In genomic region chr13:106117640-106118039, GRCh38 we compare ENCODE assay signal across 16 cellular contexts.
A peak's percentile ranks its signal among the peaks of the same experiment; 100 is the strongest.
DNase-seq lines count a peak whose midpoint lies in the region; ATAC-seq and TF ChIP-seq lines count a peak whose summit lies in the region.
"Had no signal": no experiment of that assay in that cellular context is flagged by ENCODE, and none has a peak within 500 bp of the region (broad histone marks: within the 10 kb centered on the region; RNA-seq: fewer than 3 reads in every experiment).

No MANE protein-coding gene starts in this region.

- H3K36me3 Mint-ChIP-seq in MCF 10A (ENCODE audit: insufficient read depth, unreplicated experiment): no peaks in the 10 kb centered on the region

- WGBS in IMR-90 (ENCODE audit: extremely low coverage in 2 of 2, insufficient read length in 1 of 2), 2 experiments: 100% methylated on average over 2 of the region's 4 CpGs; no CpG with 5 or more reads in 1 of the 2 experiments
- 74% methylated on average over 4 of the region's 4 CpGs for WGBS in mammary epithelial cell (ENCODE audit: low coverage, missing lambda C conversion rate)
- WGBS in trophoblast cell (ENCODE audit: extremely low coverage, insufficient coverage, insufficient read length): no CpG with 5 or more reads among the region's 4 CpGs

- H3K4me3 Mint-ChIP-seq in MCF 10A (ENCODE audit: unreplicated experiment): no peak overlapping the region
- H3K4me3 Mint-ChIP-seq: CD4-positive, alpha-beta T cell; H9 had no signal

- intact Hi-C loops in MCF 10A (cut with micrococcal nuclease) (no loop called here), breast epithelium (cut with DNase I; ENCODE audit: low total_unique reads) (no loop called here), IMR-90 (cut with micrococcal nuclease) (no loop called here), mammary epithelial cell (cut with micrococcal nuclease) (no loop called here), left ventricle myocardium inferior (cut with micrococcal nuclease) (no loop called here)

- no peak overlapping the region for H3K14ac ChIP-seq in IMR-90 (replicated peaks; ENCODE audit: low read depth, low read length)
- no peak overlapping the region for H3K14ac ChIP-seq in trophoblast cell (ENCODE audit: low read length)

- POLR2A ChIA-PET in MCF 10A (lab: Yijun Ruan, JAX) (interaction anchor here (0.6 to 1.2 kb wide), 3 partner anchors 15 to 405 kb away, joined by 3 read pairs; no protein-coding TSS in a partner anchor), IMR-90 (lab: Charles Lee; ENCODE audit: unreplicated experiment) (no interaction called here)

- H2BK120ac ChIP-seq in IMR-90 (ENCODE audit: low read depth, low read length): no peak overlapping the region; the same call in 1 of the 2 replicates
- H2BK120ac ChIP-seq in trophoblast cell (ENCODE audit: insufficient read depth, low read length, poor library complexity): no peak overlapping the region

- H4K91ac ChIP-seq in IMR-90 (ENCODE audit: insufficient read depth, low read depth, low read length) (no peak overlapping the region), trophoblast cell (ENCODE audit: low read depth, low read length) (no peak overlapping the region)

- H3K56ac ChIP-seq in IMR-90 (ENCODE audit: extremely low read depth, insufficient read depth, low read length): no peak overlapping the region

- no peak overlapping the region for H2AK9ac ChIP-seq in IMR-90 (replicated peaks; ENCODE audit: low read depth, low read length, poor library complexity)

- no peak overlapping the region for H2AK5ac ChIP-seq in IMR-90 (ENCODE audit: low read depth, low read length)
- no peak overlapping the region for H2AK5ac ChIP-seq in trophoblast cell (ENCODE audit: low read length)

- H3K27ac ChIP-seq in breast epithelium: no peak overlapping the region
- H3K27ac ChIP-seq in IMR-90 (ENCODE audit: insufficient read depth, low read length): no peak overlapping the region
- H3K27ac ChIP-seq in mammary epithelial cell (ENCODE audit: insufficient read depth, low read depth, low read length): no peak overlapping the region
- H3K27ac ChIP-seq in osteoblast (ENCODE audit: low read depth, low read length): no peak overlapping the region
- no peak overlapping the region for H3K27ac ChIP-seq in left ventricle myocardium inferior (replicated peaks)
- H3K27ac ChIP-seq in trophoblast cell (ENCODE audit: low read depth, low read length): no peak overlapping the region
- H3K27ac ChIP-seq: 22Rv1, A549, C4-2B had no signal

- TF ChIP-seq RAD21 in IMR-90 (IDR thresholded peaks at IDR 0.05; ENCODE audit: low read length): no peak

- H3K4me3 ChIP-seq in breast epithelium: no peak overlapping the region
- no peak overlapping the region for H3K4me3 ChIP-seq in IMR-90 (ENCODE audit: insufficient read depth, low read depth, low read length)
- H3K4me3 ChIP-seq in mammary epithelial cell (replicated peaks in 1 of 3; ENCODE audit: insufficient read depth in 1 of 3, low read depth in 2 of 3, low read length in 3 of 3): no peak overlapping the region
- H3K4me3 ChIP-seq in osteoblast (ENCODE audit: insufficient read depth, low read length): no peak overlapping the region
- H3K4me3 ChIP-seq in left ventricle myocardium inferior: no peak overlapping the region
- no peak overlapping the region for H3K4me3 ChIP-seq in trophoblast cell (ENCODE audit: low read depth, low read length)
- H3K4me3 ChIP-seq: A549 had no signal

- H3K9me3 Mint-ChIP-seq in MCF 10A (ENCODE audit: unreplicated experiment): no peaks in the 10 kb centered on the region
- H3K9me3 Mint-ChIP-seq: CD4-positive, alpha-beta T cell had no signal

- H4K20me1 ChIP-seq in IMR-90 (ENCODE audit: insufficient read depth, low read length) (no peaks in the 10 kb centered on the region), mammary epithelial cell (ENCODE audit: insufficient read depth, low read length) (no peaks in the 10 kb centered on the region), osteoblast (ENCODE audit: insufficient read depth, low read length) (no peaks in the 10 kb centered on the region)

- no peak overlapping the region for H2BK15ac ChIP-seq in IMR-90 (ENCODE audit: low read depth, low read length)

- no peak overlapping the region for H2BK12ac ChIP-seq in trophoblast cell (ENCODE audit: low read length)

- no peak overlapping the region for H4K12ac ChIP-seq in trophoblast cell (ENCODE audit: low read depth, low read length)

- H3K4ac ChIP-seq in IMR-90 (ENCODE audit: low read depth, low read length): no peak overlapping the region
- H3K4ac ChIP-seq in trophoblast cell (ENCODE audit: low read depth, low read length): no peak overlapping the region

- no peaks in the 10 kb centered on the region for H3K4me1 ChIP-seq in breast epithelium
- peaks cover 4% of the 10 kb centered on the region for H3K4me1 ChIP-seq in IMR-90 (ENCODE audit: control insufficient read depth, insufficient read depth, low read length)
- H3K4me1 ChIP-seq in mammary epithelial cell (ENCODE audit: insufficient read depth, low read length): peaks cover 38% of the 10 kb centered on the region
- peaks cover 38% of the 10 kb centered on the region for H3K4me1 ChIP-seq in osteoblast (ENCODE audit: insufficient read depth, low read length)
- no peaks in the 10 kb centered on the region for H3K4me1 ChIP-seq in left ventricle myocardium inferior
- H3K4me1 ChIP-seq in trophoblast cell (ENCODE audit: control insufficient read depth in 1 of 2, insufficient read depth in 2 of 2, low read length in 2 of 2): peaks cover 0 to 2% of the 10 kb centered on the region in 2 experiments
- H3K4me1 ChIP-seq: A549 had no signal

- ATAC-seq in IMR-90 (ENCODE audit: low read depth) (no peak), left lobe of liver (no peak)
- ATAC-seq: A549 had no signal

- no peaks in the 10 kb centered on the region for H3K9me1 ChIP-seq in IMR-90 (ENCODE audit: insufficient read depth, low read length)

- H3K27me3 Mint-ChIP-seq in MCF 10A (ENCODE audit: insufficient read depth, unreplicated experiment): no peaks in the 10 kb centered on the region
- H3K27me3 Mint-ChIP-seq: CD4-positive, alpha-beta T cell had no signal

- H2AFZ ChIP-seq in IMR-90 (replicated peaks; ENCODE audit: low read length, poor library complexity): no peak overlapping the region
- no peak overlapping the region for H2AFZ ChIP-seq in mammary epithelial cell (ENCODE audit: low read depth, low read length)
- no peak overlapping the region for H2AFZ ChIP-seq in osteoblast (ENCODE audit: low read length)
- no peak overlapping the region for H2AFZ ChIP-seq in trophoblast cell (ENCODE audit: insufficient read depth, low read length, poor library complexity)

- H3K4me1 Mint-ChIP-seq in MCF 10A (ENCODE audit: insufficient read depth, unreplicated experiment): peaks cover 23% of the 10 kb centered on the region

- H3K9me3 ChIP-seq in breast epithelium (no peaks in the 10 kb centered on the region), IMR-90 (ENCODE audit: control insufficient read depth, insufficient read depth, low read length) (no peaks in the 10 kb centered on the region), mammary epithelial cell (replicated peaks; ENCODE audit: insufficient read depth, low read length) (no peaks in the 10 kb centered on the region), osteoblast (ENCODE audit: low read depth, low read length) (no peaks in the 10 kb centered on the region), left ventricle myocardium inferior (replicated peaks) (no peaks in the 10 kb centered on the region), trophoblast cell (ENCODE audit: insufficient read depth, low read depth, low read length) (no peaks in the 10 kb centered on the region)
- H3K9me3 ChIP-seq: A549, Caco-2 had no signal

- H2BK5ac ChIP-seq in IMR-90 (ENCODE audit: low read depth, low read length, poor library complexity, severe bottlenecking): peak overlapping the region; percentile 24
- H2BK5ac ChIP-seq in trophoblast cell (ENCODE audit: low read depth, low read length, poor library complexity): no peak overlapping the region

- no TSS peak for BruUV-seq in MCF 10A (replicated peaks; lab: Mats Ljungman, UMichigan)
- no TSS peak for BruUV-seq in IMR-90 (replicated peaks; lab: Mats Ljungman, UMichigan)
- BruUV-seq in mammary epithelial cell (replicated peaks; lab: Mats Ljungman, UMichigan): no TSS peak

- H3K23ac ChIP-seq in IMR-90 (ENCODE audit: low read depth, low read length) (no peak overlapping the region), trophoblast cell (ENCODE audit: low read length) (no peak overlapping the region)

- dilution Hi-C loops in IMR-90 (cut with HindIII; ENCODE audit: low sequenced_read_pairs, unreplicated experiment): no loop called here
- dilution Hi-C loops in mammary epithelial cell (cut with HindIII; ENCODE audit: low sequenced_read_pairs): no loop called here

- H3K18ac ChIP-seq in IMR-90 (ENCODE audit: low read depth, low read length) (peak overlapping the region; percentile 64; the same call in 1 of the 2 replicates), trophoblast cell (ENCODE audit: low read length) (no peak overlapping the region)

- TF ChIP-seq POLR2A in breast epithelium (IDR thresholded peaks at IDR 0.05) (no peak), IMR-90 (IDR thresholded peaks at IDR 0.05; ENCODE audit: low read depth, low read length) (no peak)

- H2BK20ac ChIP-seq in IMR-90 (ENCODE audit: low read depth, low read length): no peak overlapping the region

- H3K27me3 ChIP-seq in breast epithelium: no peaks in the 10 kb centered on the region
- H3K27me3 ChIP-seq in IMR-90 (ENCODE audit: control insufficient read depth, insufficient read depth, low read length): no peaks in the 10 kb centered on the region
- H3K27me3 ChIP-seq in mammary epithelial cell (ENCODE audit: insufficient read depth, low read length): no peaks in the 10 kb centered on the region
- H3K27me3 ChIP-seq in osteoblast (ENCODE audit: insufficient read depth, low read length): no peaks in the 10 kb centered on the region
- H3K27me3 ChIP-seq in left ventricle myocardium inferior (ENCODE audit: low read depth): no peaks in the 10 kb centered on the region
- no peaks in the 10 kb centered on the region for H3K27me3 ChIP-seq in trophoblast cell (ENCODE audit: insufficient read depth, low read length)

- DNase-seq in MCF 10A (ENCODE audit: unreplicated experiment) (no peak), breast epithelium (ENCODE audit: low spot score in 2 of 2) (no peak), IMR-90 (no peak), mammary epithelial cell (no peak), osteoblast (ENCODE audit: insufficient read length, low spot score, missing footprints) (no peak), left ventricle myocardium inferior (no peak), trophoblast cell (no peak), left lobe of liver (ENCODE audit: low spot score) (no peak)
- DNase-seq: AML-193; Caco-2; CD4-positive, alpha-beta T cell; GOT3; H9 had no signal

- CTCF ChIA-PET in MCF 10A (lab: Yijun Ruan, JAX): interaction anchor here (0.5 to 1.2 kb wide), 4 partner anchors 11 to 415 kb away, joined by 3 to 5 read pairs (median 3); no protein-coding TSS in a partner anchor
- CTCF ChIA-PET in IMR-90 (lab: Yijun Ruan, JAX): interaction anchor here (0.6 kb wide), 1 partner anchor 135 kb away, joined by 5 read pairs; no protein-coding TSS in a partner anchor
- CTCF ChIA-PET in mammary epithelial cell (lab: Charles Lee; ENCODE audit: low non-redundant PET): no interaction called here

- H3K79me1 ChIP-seq in IMR-90 (ENCODE audit: low read depth in 1 of 2, low read length in 2 of 2) (no peaks in the 10 kb centered on the region), trophoblast cell (ENCODE audit: low read length) (peaks cover 2% of the 10 kb centered on the region)

- H3K36me3 ChIP-seq in breast epithelium (no peaks in the 10 kb centered on the region), IMR-90 (ENCODE audit: control insufficient read depth, insufficient read depth, low read length) (no peaks in the 10 kb centered on the region), mammary epithelial cell (ENCODE audit: insufficient read depth, low read length) (no peaks in the 10 kb centered on the region), osteoblast (ENCODE audit: insufficient read depth, low read length) (no peaks in the 10 kb centered on the region), left ventricle myocardium inferior (no peaks in the 10 kb centered on the region), trophoblast cell (ENCODE audit: control insufficient read depth in 1 of 2, insufficient read depth in 2 of 2, low read length in 2 of 2) (no peaks in the 10 kb centered on the region)

- H3K79me2 ChIP-seq in mammary epithelial cell (ENCODE audit: insufficient read depth, low read length) (no peaks in the 10 kb centered on the region), osteoblast (ENCODE audit: insufficient read depth, low read length) (no peaks in the 10 kb centered on the region), trophoblast cell (ENCODE audit: control insufficient read depth, insufficient read depth, low read length, poor library complexity) (no peaks in the 10 kb centered on the region)

- H4K8ac ChIP-seq in IMR-90 (ENCODE audit: low read depth in 2 of 2, low read length in 2 of 2) (no peak overlapping the region; a peak in 1 of 4 replicates), trophoblast cell (ENCODE audit: low read depth, low read length) (no peak overlapping the region)

- H4K5ac ChIP-seq in IMR-90 (ENCODE audit: low read depth, low read length): peak overlapping the region; percentile 7; the same call in 1 of the 2 replicates

- H3K9ac ChIP-seq in IMR-90 (ENCODE audit: low read depth, low read length): no peak overlapping the region
- no peak overlapping the region for H3K9ac ChIP-seq in mammary epithelial cell (ENCODE audit: insufficient read depth, low read length)
- H3K9ac ChIP-seq in trophoblast cell (ENCODE audit: low read length): no peak overlapping the region

- in situ Hi-C loops in IMR-90 (cut with MboI; ENCODE audit: low sequenced_read_pairs): no loop called here
- in situ Hi-C loops in mammary epithelial cell (cut with MboI; ENCODE audit: low sequenced_read_pairs in 2 of 2): no loop called here

- TF ChIP-seq CTCF in MCF 10A (IDR thresholded peaks at IDR 0.05; ENCODE audit: unreplicated experiment) (no peak), breast epithelium (IDR thresholded peaks at IDR 0.05) (no peak), IMR-90 (conservative IDR thresholded peaks at IDR 0.05; ENCODE audit: low read depth, low read length) (no peak), mammary epithelial cell (conservative IDR thresholded peaks at IDR 0.05 in 1 of 2, IDR thresholded peaks at IDR 0.05 in 1 of 2; ENCODE audit: extremely low read depth in 1 of 2, insufficient read depth in 1 of 2, low read depth in 1 of 2, low read length in 2 of 2) (no peak), osteoblast (IDR thresholded peaks at IDR 0.05; ENCODE audit: extremely low read depth, low read depth, low read length) (no peak), left ventricle myocardium inferior (IDR thresholded peaks at IDR 0.05; ENCODE audit: borderline replicate concordance) (no peak)

- no peak overlapping the region for H3K4me2 ChIP-seq in IMR-90 (ENCODE audit: low read depth, low read length)
- H3K4me2 ChIP-seq in mammary epithelial cell (ENCODE audit: insufficient read depth, low read depth, low read length): peak overlapping the region; percentile 64
- H3K4me2 ChIP-seq in osteoblast (ENCODE audit: insufficient read depth, low read length): peak overlapping the region; percentile 60
- H3K4me2 ChIP-seq in trophoblast cell (ENCODE audit: low read length): no peak overlapping the region
- H3K4me2 ChIP-seq: A549 had no signal

- H3K27ac Mint-ChIP-seq in MCF 10A (ENCODE audit: low read depth, unreplicated experiment): peak overlapping the region; percentile 55
- H3K27ac Mint-ChIP-seq: CD4-positive, alpha-beta T cell; H9 had no signal

Comparison
In these comparisons a context has a peak if more than half of its experiments do, and no peak if none do; other contexts are left out.
1. H3K4me2 ChIP-seq: peak in mammary epithelial cell (single experiment) and osteoblast (single experiment); none in IMR-90 (single experiment) and trophoblast cell (single experiment).